8 cellular contexts compared by ENCODE assay signal in the genomic region with DNA sequence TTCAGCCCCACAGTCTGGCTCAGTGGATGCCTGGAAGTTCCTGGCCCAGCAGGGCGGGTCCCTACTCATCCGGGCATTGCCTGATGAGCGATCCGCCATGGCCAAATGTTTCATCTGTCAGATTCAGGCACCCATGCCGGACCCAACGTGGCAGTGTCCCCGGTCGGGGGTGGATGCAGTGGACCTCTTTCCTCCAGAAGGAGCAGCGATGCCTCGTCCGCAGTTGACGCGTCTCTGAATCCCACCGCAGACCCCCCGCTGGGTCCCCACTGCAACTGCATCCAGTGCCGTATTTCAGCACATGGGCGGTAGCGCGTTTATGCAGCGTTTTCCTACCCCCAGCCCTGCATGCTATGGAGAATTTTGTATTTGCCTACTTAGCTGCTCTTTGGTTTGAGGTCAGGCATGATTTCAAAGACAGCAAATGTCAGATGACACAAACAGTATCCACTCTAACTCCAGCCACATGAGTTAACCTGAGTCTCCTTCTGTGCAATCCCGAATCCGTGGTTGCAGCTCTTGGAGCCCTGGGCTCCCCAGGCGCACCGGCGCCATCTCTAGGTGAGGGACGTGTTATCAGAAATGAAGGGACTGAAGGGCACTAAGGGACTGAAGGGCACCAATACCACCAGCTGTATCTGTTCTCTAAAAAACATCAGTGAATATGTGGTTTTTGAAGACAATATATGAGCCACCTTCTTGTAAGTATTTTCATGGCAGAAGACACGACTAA.
A peak's percentile ranks its signal among the peaks of the same experiment; 100 is the strongest.
DNase-seq lines count a peak whose midpoint lies in the region; ATAC-seq, FAIRE-seq and TF ChIP-seq lines count a peak whose summit lies in the region.

No MANE protein-coding gene starts in this region.

- DNase-seq in BJ (ENCODE audit: low read depth) (no peak), IMR-90 (peak; percentile 52), inferior parietal cortex (ENCODE audit: extremely low spot score) (peak; percentile 38), NCI-H128 (lab: John Stamatoyannopoulos, UW; ENCODE audit: unreplicated experiment) (no peak), GM12891 (ENCODE audit: insufficient read length, low spot score) (no peak)
- no peak for DNase-seq in activated CD4-positive, alpha-beta T cell treated with anti-CD3 and anti-CD28 coated beads for 4 hours

- peak overlapping the region; percentile 37 for H2AFZ ChIP-seq in IMR-90 (replicated peaks; ENCODE audit: low read length, poor library complexity)

- in situ Hi-C loops in IMR-90 (cut with MboI; ENCODE audit: low sequenced_read_pairs) = no loop called here

- no peak overlapping the region for H3K4me3 ChIP-seq in BJ (ENCODE audit: low read depth, low read length)
- H3K4me3 ChIP-seq in IMR-90 (ENCODE audit: insufficient read depth, low read depth, low read length) = no peak overlapping the region
- no peak overlapping the region for H3K4me3 ChIP-seq in WI38 (ENCODE audit: low read depth, low read length)

- H3K23ac ChIP-seq in IMR-90 (ENCODE audit: low read depth, low read length) = no peak overlapping the region

- POLR2A ChIA-PET in BJ (lab: Charles Lee) (no interaction called here), IMR-90 (lab: Charles Lee; ENCODE audit: unreplicated experiment) (no interaction called here)

- no peak overlapping the region for H2BK120ac ChIP-seq in IMR-90 (ENCODE audit: low read depth, low read length)

- H4K20me1 ChIP-seq in IMR-90 (ENCODE audit: insufficient read depth, low read length) = no peaks in the 10 kb centered on the region

- H3K36me3 ChIP-seq in BJ (ENCODE audit: control insufficient read depth, insufficient read depth, low read length) (no peaks in the 10 kb centered on the region), IMR-90 (ENCODE audit: control insufficient read depth, insufficient read depth, low read length) (no peaks in the 10 kb centered on the region)

- H3K4me3 Mint-ChIP-seq in activated T-helper 17 cell treated with anti-CD3 and anti-CD28 coated beads, Interleukin-2, amount 50 U/mL, for 72 hours = no peak overlapping the region

- no peak overlapping the region for H4K8ac ChIP-seq in IMR-90 (ENCODE audit: low read depth in 2 of 2, low read length in 2 of 2)

- no peaks in the 10 kb centered on the region for H3K9me1 ChIP-seq in IMR-90 (ENCODE audit: insufficient read depth, low read length)

- H3K4me1 Mint-ChIP-seq in activated T-helper 17 cell treated with anti-CD3 and anti-CD28 coated beads, Interleukin-2, amount 50 U/mL, for 72 hours = no peaks in the 10 kb centered on the region

- no peaks in the 10 kb centered on the region for H3K9me3 ChIP-seq in IMR-90 (ENCODE audit: control insufficient read depth, insufficient read depth, low read length)

- ATAC-seq in IMR-90 (ENCODE audit: low read depth) = peak; percentile 43
- no peak for ATAC-seq in activated T-helper 17 cell treated with anti-CD3 and anti-CD28 coated beads, Interleukin-2, amount 50 U/mL, for 72 hours (replicated peaks)

- no peak overlapping the region for H2BK20ac ChIP-seq in IMR-90 (ENCODE audit: low read depth, low read length)

- H3K4me1 ChIP-seq in IMR-90 (ENCODE audit: control insufficient read depth, insufficient read depth, low read length) = peaks cover 2% of the 10 kb centered on the region; the same call in 1 of the 2 replicates

- TF ChIP-seq CTCF in BJ (IDR thresholded peaks at IDR 0.05; ENCODE audit: insufficient read depth, low read depth, low read length) = peak; percentile 47
- peak; percentile 51 for TF ChIP-seq CTCF in IMR-90 (conservative IDR thresholded peaks at IDR 0.05; ENCODE audit: low read depth, low read length)
- TF ChIP-seq CTCF in WI38 (IDR thresholded peaks at IDR 0.05; ENCODE audit: low read depth, low read length) = peak; percentile 29; the same call in 1 of the 2 replicates

- peaks cover 30% of the 10 kb centered on the region for H3K27me3 Mint-ChIP-seq in activated T-helper 17 cell treated with anti-CD3 and anti-CD28 coated beads, Interleukin-2, amount 50 U/mL, for 72 hours

- H3K4ac ChIP-seq in IMR-90 (ENCODE audit: low read depth, low read length) = no peak overlapping the region; the same call in 1 of the 2 replicates

- 0 out of 2 replicates have a peak overlapping the region, but pooled peaks have one; percentile 46 for H2AK5ac ChIP-seq in IMR-90 (ENCODE audit: low read depth, low read length)

- no peaks in the 10 kb centered on the region for H3K79me1 ChIP-seq in IMR-90 (ENCODE audit: low read depth in 1 of 2, low read length in 2 of 2)

- no peak overlapping the region for H3K56ac ChIP-seq in IMR-90 (ENCODE audit: extremely low read depth, insufficient read depth, low read length)

- H4K5ac ChIP-seq in IMR-90 (ENCODE audit: low read depth, low read length) = no peak overlapping the region

- H3K27ac ChIP-seq in IMR-90 (ENCODE audit: insufficient read depth, low read length) = no peak overlapping the region

- CTCF ChIA-PET in BJ (lab: Yijun Ruan, JAX) = interaction anchor here (0.8 kb wide), 1 partner anchor 75 kb away, joined by 3 read pairs; no protein-coding TSS in a partner anchor
- CTCF ChIA-PET in IMR-90 (lab: Yijun Ruan, JAX) = interaction anchor here (0.7 to 1.0 kb wide), 2 partner anchors 255 to 428 kb away, joined by 3 to 4 read pairs; no protein-coding TSS in a partner anchor

- no peak overlapping the region for H2AK9ac ChIP-seq in IMR-90 (replicated peaks; ENCODE audit: low read depth, low read length, poor library complexity)

- H2BK5ac ChIP-seq in IMR-90 (ENCODE audit: low read depth, low read length, poor library complexity, severe bottlenecking) = peak overlapping the region; percentile 37

- H3K9ac ChIP-seq in IMR-90 (ENCODE audit: low read depth, low read length) = no peak overlapping the region

- no peak overlapping the region for H3K14ac ChIP-seq in IMR-90 (replicated peaks; ENCODE audit: low read depth, low read length)

- H3K36me3 Mint-ChIP-seq in activated T-helper 17 cell treated with anti-CD3 and anti-CD28 coated beads, Interleukin-2, amount 50 U/mL, for 72 hours (ENCODE audit: low read depth) = no peaks in the 10 kb centered on the region

- 96% methylated on average over 15 of the region's 27 CpGs; no CpG with 5 or more reads in 1 of the 2 experiments for WGBS in IMR-90 (ENCODE audit: extremely low coverage in 2 of 2, insufficient read length in 1 of 2), 2 experiments

- dilution Hi-C loops in IMR-90 (cut with HindIII; ENCODE audit: low sequenced_read_pairs, unreplicated experiment) = no loop called here

- H3K9me3 Mint-ChIP-seq in activated T-helper 17 cell treated with anti-CD3 and anti-CD28 coated beads, Interleukin-2, amount 50 U/mL, for 72 hours = no peaks in the 10 kb centered on the region

- no peak overlapping the region for H3K27ac Mint-ChIP-seq in activated T-helper 17 cell treated with anti-CD3 and anti-CD28 coated beads, Interleukin-2, amount 50 U/mL, for 72 hours

- intact Hi-C loops in IMR-90 (cut with micrococcal nuclease) = loop anchor here (1.0 to 5.0 kb wide), 3 partner anchors 73 to 431 kb away; a partner anchor contains a TSS

- H2BK15ac ChIP-seq in IMR-90 (ENCODE audit: low read depth, low read length) = no peak overlapping the region

- peak; percentile 66 for TF ChIP-seq RAD21 in IMR-90 (IDR thresholded peaks at IDR 0.05; ENCODE audit: low read length)

- BruUV-seq in IMR-90 (replicated peaks; lab: Mats Ljungman, UMichigan) = no TSS peak

- no peak overlapping the region for H4K91ac ChIP-seq in IMR-90 (ENCODE audit: insufficient read depth, low read depth, low read length)

- H3K4me2 ChIP-seq in IMR-90 (ENCODE audit: low read depth, low read length) = no peak overlapping the region; the same call in 1 of the 2 replicates

- no peaks in the 10 kb centered on the region for H3K27me3 ChIP-seq in BJ (ENCODE audit: control insufficient read depth, insufficient read depth, low read length)
- H3K27me3 ChIP-seq in IMR-90 (ENCODE audit: control insufficient read depth, insufficient read depth, low read length) = no peaks in the 10 kb centered on the region

- TF ChIP-seq POLR2A in IMR-90 (IDR thresholded peaks at IDR 0.05; ENCODE audit: low read depth, low read length) (no peak), GM12891 (IDR thresholded peaks at IDR 0.05; ENCODE audit: low read depth, low read length) (no peak)

- no peak for FAIRE-seq in GM12891 (lab: Jason Lieb, UNC)

- H3K18ac ChIP-seq in IMR-90 (ENCODE audit: low read depth, low read length) = no peak overlapping the region

TF ChIP-seq in IMR-90, 13 proteins besides CTCF, POLR2A, EP300 and RAD21:
- TF ChIP-seq SMC3 (IDR thresholded peaks at IDR 0.05; ENCODE audit: low read depth, low read length) (peak; percentile 54), RFX5 (IDR thresholded peaks at IDR 0.05; ENCODE audit: low read depth, low read length) (no peak)

TF ChIP-seq in GM12891, 5 proteins besides CTCF, POLR2A, EP300 and RAD21:
- TF ChIP-seq SPI1 (IDR thresholded peaks at IDR 0.05; ENCODE audit: low read depth, low read length) (no peak), POLR2AphosphoS5 (IDR thresholded peaks at IDR 0.05; ENCODE audit: low read depth, low read length) (no peak), PAX5 (IDR thresholded peaks at IDR 0.05; ENCODE audit: insufficient read depth, low read length, severe bottlenecking) (no peak), POU2F2 (IDR thresholded peaks at IDR 0.05; ENCODE audit: low read depth, low read length) (no peak), TAF1 (IDR thresholded peaks at IDR 0.05; ENCODE audit: low read depth, low read length) (no peak)

Comparison
In these comparisons a context has a peak if more than half of its experiments do, and no peak if none do; other contexts are left out.
1. DNase-seq: peak in IMR-90 (single experiment) and inferior parietal cortex (single experiment); none in BJ (single experiment), NCI-H128 (single experiment), GM12891 (single experiment) and activated CD4-positive, alpha-beta T cell treated with anti-CD3 and anti-CD28 coated beads for 4 hours (0 of 2).
2. Peak in every context shown above with its lines, with median percentiles within 50 percentile points of each other: CTCF ChIP-seq.